11 cellular contexts compared by ENCODE assay signal in genomic region chr2:238846503-238847431, GRCh38. TPM values are rescaled to one million over a fixed set of nuclear protein-coding genes. Genes with fewer than 3 reads are reported as not detected.
A peak's percentile ranks its signal among the peaks of the same experiment; 100 is the strongest.
DNase-seq lines count a peak whose midpoint lies in the region; ATAC-seq and TF ChIP-seq lines count a peak whose summit lies in the region.
"Had no signal": no experiment of that assay in that cellular context is flagged by ENCODE, and none has a peak within 500 bp of the region (broad histone marks: within the 10 kb centered on the region; RNA-seq: fewer than 3 reads in every experiment).

No MANE protein-coding gene starts in this region.

- H3K4me1 ChIP-seq in ovary (ENCODE audit: insufficient read depth) (peaks cover 7% of the 10 kb centered on the region), PC-3 (ENCODE audit: insufficient read depth, low read length) (no peaks in the 10 kb centered on the region)

- ATAC-seq in left ventricle myocardium superior (peak; percentile 81), PC-3 (no peak), GM19397 (IDR thresholded peaks at IDR 0.05; ENCODE audit: unreplicated experiment) (no peak), HG03460 (IDR thresholded peaks at IDR 0.05; ENCODE audit: unreplicated experiment) (no peak)
- no peak for ATAC-seq in activated CD4-positive, CD25-positive, alpha-beta regulatory T cell treated with anti-CD3 and anti-CD28 coated beads, Interleukin-2, amount 50 U/mL, for 24 hours
- ATAC-seq: stimulated activated effector memory CD8-positive, alpha-beta T cell treated with anti-CD3 and anti-CD28 coated beads, Interleukin-12 subunit alpha, Interleukin-12 subunit beta, amount 100 ng/mL, for 72 hours had no signal

- H3K9ac ChIP-seq in PC-3 (ENCODE audit: low read length): no peak overlapping the region

- no peaks in the 10 kb centered on the region for H4K20me1 ChIP-seq in PC-3 (ENCODE audit: low read length)

- H3K27ac ChIP-seq in AG04450 (ENCODE audit: low read depth, low read length) (no peak overlapping the region), ovary (peak overlapping the region; percentile 80 to 90), PC-3 (ENCODE audit: low read length) (no peak overlapping the region)

- no peak for TF ChIP-seq EP300 in ovary (IDR thresholded peaks at IDR 0.05)

- intact Hi-C loops in left ventricle myocardium superior (cut with micrococcal nuclease): no loop called here
- intact Hi-C loops in ovary (cut with DNase I): loop anchor here in 1 of 4 donors (5.0 kb wide), 1 partner anchor 126 kb away; no protein-coding TSS in a partner anchor
- intact Hi-C loops in PC-3 (cut with micrococcal nuclease): no loop called here

- TF ChIP-seq CTCF in AG04450 (IDR thresholded peaks at IDR 0.05; ENCODE audit: low read depth, low read length) (no peak), ovary (IDR thresholded peaks at IDR 0.05) (no peak), PC-3 (conservative IDR thresholded peaks at IDR 0.05; ENCODE audit: low read depth, low read length) (no peak)

- H3K36me3 ChIP-seq in ovary (no peaks in the 10 kb centered on the region), PC-3 (ENCODE audit: low read depth, low read length) (no peaks in the 10 kb centered on the region)

- peak overlapping the region; percentile 96 for H3K4me3 ChIP-seq in AG04450 (ENCODE audit: low read depth, low read length)
- H3K4me3 ChIP-seq in ovary: peak overlapping the region; percentile 63
- H3K4me3 ChIP-seq in PC-3 (ENCODE audit: low read length): no peak overlapping the region

- H3K9me2 ChIP-seq in PC-3 (replicated peaks; ENCODE audit: low read length): no peaks in the 10 kb centered on the region

- H3K27me3 ChIP-seq in AG04450 (ENCODE audit: control insufficient read depth, insufficient read depth, low read length) (peaks cover 2% of the 10 kb centered on the region), ovary (no peaks in the 10 kb centered on the region), PC-3 (ENCODE audit: low read length) (no peaks in the 10 kb centered on the region)

- no peaks in the 10 kb centered on the region for H3F3A ChIP-seq in PC-3 (ENCODE audit: low read length, unreplicated experiment)

- BruUV-seq in PC-3 (replicated peaks; lab: Mats Ljungman, UMichigan): no TSS peak

- no peak overlapping the region for H2AFZ ChIP-seq in PC-3 (ENCODE audit: low read length)

- CTCF ChIA-PET in AG04450 (lab: Charles Lee): interaction anchor here (0.6 to 1.3 kb wide), 4 partner anchors 62 to 476 kb away, joined by 3 to 4 read pairs (median 3); no protein-coding TSS in a partner anchor
- CTCF ChIA-PET in PC-3 (lab: Charles Lee): no interaction called here

- POLR2A ChIA-PET in AG04450 (lab: Yijun Ruan, JAX) (interaction anchor here (0.6 to 0.9 kb wide), 3 partner anchors 17 to 180 kb away, joined by 3 read pairs; no protein-coding TSS in a partner anchor), PC-3 (lab: Charles Lee; ENCODE audit: unreplicated experiment) (no interaction called here)

- TF ChIP-seq POLR2A in ovary (IDR thresholded peaks at IDR 0.05): no peak

- DNase-seq in AG04450 (ENCODE audit: low read depth, low spot score): no peak
- DNase-seq in astrocyte of the hippocampus (ENCODE audit: low read depth, low spot score): peak; percentile 35
- peak; percentile 53 for DNase-seq in left ventricle myocardium superior
- peak; percentile 35 to 68 (median 47) for DNase-seq in ovary
- DNase-seq in PC-3: no peak
- DNase-seq: NCI-H146 had no signal

- H3K9me3 ChIP-seq in AG04450 (ENCODE audit: control insufficient read depth, insufficient read depth, low read length): no peaks in the 10 kb centered on the region; the same call in 1 of the 2 replicates
- H3K9me3 ChIP-seq in ovary: no peaks in the 10 kb centered on the region
- H3K9me3 ChIP-seq in PC-3 (ENCODE audit: low read length): no peaks in the 10 kb centered on the region

- H3K4me2 ChIP-seq in PC-3 (ENCODE audit: low read length): no peak overlapping the region

- no peaks in the 10 kb centered on the region for H3K79me2 ChIP-seq in PC-3 (ENCODE audit: low read length)

- WGBS in ovary, 3 donors: 33 to 50% (median 47%) methylated on average over 81 to 94 of the region's 94 CpGs

RNA-seq across cellular contexts. Expression of gene TWIST2, which starts 1.1 kb away (rescaled TPM):
- polyA plus RNA-seq in AG04450 (2011; rRNA removed) (15.6 and 15.7 TPM in 2 replicates), ovary (10 to 100 TPM; 14.2 to 32.7 TPM)
- polyA minus RNA-seq in AG04450 (2011; rRNA and poly(A)+ RNA removed): 10.5 and 11.2 TPM in 2 replicates
- total RNA-seq in left ventricle myocardium superior (2.6 TPM), ovary (100 to 1,000 TPM in 1 of 7 donors, 10 to 100 TPM in 6; 17.8 to 104 (median 40.7) TPM), PC-3 (2014; rRNA removed) (4.4 and 5.8 TPM in 2 replicates)
- total RNA-seq: natural killer cell treated with Interleukin-12 subunit alpha and Interleukin-12 subunit beta and Interleukin-15 and Interleukin-18, amount 100 ng/mL, for 72 hours had no signal

Comparison
In these comparisons a context has a peak if more than half of its experiments do, and no peak if none do; other contexts are left out.
1. DNase-seq: peak in astrocyte of the hippocampus (single experiment), left ventricle myocardium superior (single experiment) and ovary (5 of 5); none in AG04450 (single experiment) and PC-3 (single experiment).
2. H3K27ac ChIP-seq: peak in ovary (2 of 2); none in AG04450 (single experiment) and PC-3 (single experiment).